1 cellular context compared by ENCODE assay signal in the genomic region with DNA sequence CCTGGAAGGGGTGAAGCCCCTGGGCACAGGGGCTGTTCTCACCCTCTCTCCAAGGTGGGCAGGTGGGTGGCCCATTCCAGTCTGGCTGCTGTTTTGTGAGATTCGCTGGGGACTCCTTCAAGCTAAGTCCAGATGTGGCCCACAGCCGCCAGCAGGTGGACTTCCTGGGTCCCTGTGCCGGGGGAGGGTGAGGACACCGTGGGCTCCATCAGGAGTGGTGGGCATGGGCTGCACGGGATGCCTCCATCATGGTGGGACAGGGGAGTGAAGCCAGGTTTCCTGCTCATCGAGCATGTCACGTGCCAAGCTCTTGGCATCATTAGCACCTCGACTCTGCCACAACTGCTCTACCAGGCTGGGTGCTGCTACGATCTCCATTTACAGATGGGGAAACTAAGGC.
TF ChIP-seq lines count a peak whose summit lies in the region.

No MANE protein-coding gene starts in this region.

TF ChIP-seq in H1, 55 proteins besides CTCF, POLR2A, EP300 and RAD21 (continued from another document):
- TF ChIP-seq, protein P1, sequence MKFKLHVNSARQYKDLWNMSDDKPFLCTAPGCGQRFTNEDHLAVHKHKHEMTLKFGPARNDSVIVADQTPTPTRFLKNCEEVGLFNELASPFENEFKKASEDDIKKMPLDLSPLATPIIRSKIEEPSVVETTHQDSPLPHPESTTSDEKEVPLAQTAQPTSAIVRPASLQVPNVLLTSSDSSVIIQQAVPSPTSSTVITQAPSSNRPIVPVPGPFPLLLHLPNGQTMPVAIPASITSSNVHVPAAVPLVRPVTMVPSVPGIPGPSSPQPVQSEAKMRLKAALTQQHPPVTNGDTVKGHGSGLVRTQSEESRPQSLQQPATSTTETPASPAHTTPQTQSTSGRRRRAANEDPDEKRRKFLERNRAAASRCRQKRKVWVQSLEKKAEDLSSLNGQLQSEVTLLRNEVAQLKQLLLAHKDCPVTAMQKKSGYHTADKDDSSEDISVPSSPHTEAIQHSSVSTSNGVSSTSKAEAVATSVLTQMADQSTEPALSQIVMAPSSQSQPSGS (IDR thresholded peaks at IDR 0.05; ENCODE audit: low read length) = no peak
- no peak for TF ChIP-seq SIX5 (IDR thresholded peaks at IDR 0.05; ENCODE audit: low read depth, low read length)
- no peak for TF ChIP-seq CBX5 (IDR thresholded peaks at IDR 0.05; ENCODE audit: low read depth, low read length)
- TF ChIP-seq NRF1 (IDR thresholded peaks at IDR 0.05; ENCODE audit: low read depth, low read length) = no peak
- no peak for TF ChIP-seq SP2 (IDR thresholded peaks at IDR 0.05; ENCODE audit: low read length)
- no peak for TF ChIP-seq EGR1 (IDR thresholded peaks at IDR 0.05; ENCODE audit: borderline replicate concordance, low read depth, low read length)
- no peak for TF ChIP-seq EZH2 (IDR thresholded peaks at IDR 0.05; ENCODE audit: low read depth, low read length, severe bottlenecking)
- no peak for TF ChIP-seq GTF2F1 (IDR thresholded peaks at IDR 0.05; ENCODE audit: borderline replicate concordance, low read depth, low read length)
- no peak for TF ChIP-seq BRCA1 (IDR thresholded peaks at IDR 0.05; ENCODE audit: low read depth, low read length)
- no peak for TF ChIP-seq TBP (IDR thresholded peaks at IDR 0.05; ENCODE audit: low read depth, low read length)
- no peak for TF ChIP-seq RXRA (IDR thresholded peaks at IDR 0.05; ENCODE audit: insufficient read depth, low read depth, low read length)
- TF ChIP-seq SAP30 (IDR thresholded peaks at IDR 0.05; ENCODE audit: insufficient read depth, insufficient replicate concordance, low read length) = no peak
- no peak for TF ChIP-seq HDAC2 (IDR thresholded peaks at IDR 0.05; ENCODE audit: borderline replicate concordance in 1 of 2, low read depth in 2 of 2, low read length in 2 of 2)
- TF ChIP-seq KDM4A (IDR thresholded peaks at IDR 0.05; ENCODE audit: low read depth, low read length, severe bottlenecking) = no peak
- TF ChIP-seq TAF7 (optimal IDR thresholded peaks at IDR 0.05; ENCODE audit: borderline replicate concordance, low read depth, low read length) = no peak
- no peak for TF ChIP-seq KDM5A (IDR thresholded peaks at IDR 0.05; ENCODE audit: low read length)
- no peak for TF ChIP-seq TEAD4 (IDR thresholded peaks at IDR 0.05; ENCODE audit: low read depth, low read length)
